Comparison of ENCODE assay signal across 10 cellular contexts in genomic region chr6:95574811-95575210, GRCh38. TPM values are rescaled to one million over a fixed set of nuclear protein-coding genes. Genes with fewer than 3 reads are reported as not detected.
DNase-seq lines count a peak whose midpoint lies in the region; ATAC-seq and TF ChIP-seq lines count a peak whose summit lies in the region.
"Had no signal": no experiment of that assay in that cellular context is flagged by ENCODE, and none has a peak within 500 bp of the region (broad histone marks: within the 10 kb centered on the region; RNA-seq: fewer than 3 reads in every experiment).

No MANE protein-coding gene starts in this region.

- no peak overlapping the region for H3K27ac ChIP-seq in A673 (ENCODE audit: low read depth, low read length, poor library complexity, severe bottlenecking)
- no peak overlapping the region for H3K27ac ChIP-seq in tibial nerve

- BruUV-seq in A673 (replicated peaks; lab: Mats Ljungman, UMichigan): no TSS peak

- intact Hi-C loops in A673 (cut with micrococcal nuclease; ENCODE audit: unreplicated experiment): loop anchor here (5.0 kb wide), 1 partner anchor 63 kb away; no protein-coding TSS in a partner anchor

- H3K4me3 ChIP-seq in A673 (ENCODE audit: low read depth, low read length, poor library complexity, severe bottlenecking) (peak overlapping the region; percentile 74), H7 (ENCODE audit: insufficient read depth, low read depth, low read length) (no peak overlapping the region; the same call in 1 of the 2 replicates), tibial nerve (no peak overlapping the region)

- ATAC-seq in GM21786 (IDR thresholded peaks at IDR 0.05; ENCODE audit: unreplicated experiment): no peak
- ATAC-seq: Panc1 had no signal

- TF ChIP-seq POLR2A in tibial nerve (IDR thresholded peaks at IDR 0.05): no peak

- POLR2A ChIA-PET in A673 (lab: Charles Lee; ENCODE audit: low non-redundant PET): no interaction called here

- H3K4me1 ChIP-seq in A673 (ENCODE audit: insufficient read depth, low read length, poor library complexity, severe bottlenecking) (peaks cover 39% of the 10 kb centered on the region), tibial nerve (peaks cover 0 to 49% (median 18%) of the 10 kb centered on the region in 4 donors)

- no peak for TF ChIP-seq CTCF in A673 (conservative IDR thresholded peaks at IDR 0.05; ENCODE audit: low read depth, low read length)
- no peak for TF ChIP-seq CTCF in tibial nerve (IDR thresholded peaks at IDR 0.05)

- CTCF ChIA-PET in A673 (lab: Charles Lee): no interaction called here

- H3K36me3 ChIP-seq in A673 (ENCODE audit: insufficient read depth, low read length, poor library complexity, severe bottlenecking) (no peaks in the 10 kb centered on the region), H7 (replicated peaks; ENCODE audit: control insufficient read depth, insufficient read depth, low read length) (no peaks in the 10 kb centered on the region), tibial nerve (no peaks in the 10 kb centered on the region)

- H3K9me3 ChIP-seq in A673 (ENCODE audit: low read depth, low read length, poor library complexity, severe bottlenecking) (no peaks in the 10 kb centered on the region), tibial nerve (no peaks in the 10 kb centered on the region)

- DNase-seq in A673 (ENCODE audit: low spot score) (peak; percentile 41), ELR (ENCODE audit: low read depth) (peak; percentile 11), SKM-1 treated with dmso at 0.1 percent for 144 hours (lab: John Stamatoyannopoulos, UW; ENCODE audit: unreplicated experiment) (peak; percentile 23), fibroblast of the conjunctiva (ENCODE audit: low read depth) (peak; percentile 37), DMS114 treated with DMSO at 0.1 percent for 48 hours (lab: John Stamatoyannopoulos, UW; ENCODE audit: unreplicated experiment) (no peak), H7 (no peak), tibial nerve (ENCODE audit: low spot score in 2 of 2) (no peak)
- DNase-seq: activated CD8-positive, alpha-beta memory T cell treated with anti-CD3 and anti-CD28 coated beads, Interleukin-2, amount 50 U/mL, for 4 hours had no signal

- H3K27me3 ChIP-seq in A673 (replicated peaks; ENCODE audit: insufficient read depth, low read depth, low read length, poor library complexity) (no peaks in the 10 kb centered on the region), H7 (ENCODE audit: control insufficient read depth, insufficient read depth, low read length) (no peaks in the 10 kb centered on the region), tibial nerve (no peaks in the 10 kb centered on the region)

- peak in 1 of 2 donors; percentile 79 for TF ChIP-seq EP300 in tibial nerve (IDR thresholded peaks at IDR 0.05)

RNA-seq across cellular contexts. Expression of gene MANEA, which starts 2.5 kb away (rescaled TPM):
- 14.6 and 19.2 TPM in 2 replicates for total RNA-seq in A673 (2021)
- total RNA-seq in H7 (2014; rRNA removed; shearing (Covaris generic)): 13.7 and 14.5 TPM in 2 replicates
- total RNA-seq in tibial nerve: 10 to 100 TPM in 2 of 4 donors, 1 to 10 TPM in 2; 7.5 to 11.4 (median 9.9) TPM

Comparison
In these comparisons a context has a peak if more than half of its experiments do, and no peak if none do; other contexts are left out.
1. DNase-seq: peak in A673 (single experiment), ELR (single experiment), SKM-1 treated with dmso at 0.1 percent for 144 hours (single experiment) and fibroblast of the conjunctiva (single experiment); none in DMS114 treated with DMSO at 0.1 percent for 48 hours (single experiment), H7 (single experiment) and tibial nerve (0 of 2).